ENCODE assay signal across 20 cellular contexts in genomic region chr10:7102557-7103349, GRCh38.
DNase-seq lines count a peak whose midpoint lies in the region; ATAC-seq and TF ChIP-seq lines count a peak whose summit lies in the region.
"Had no signal": no experiment of that assay in that cellular context is flagged by ENCODE, and none has a peak within 500 bp of the region (broad histone marks: within the 10 kb centered on the region; RNA-seq: fewer than 3 reads in every experiment).

No MANE protein-coding gene starts in this region.

- no peaks in the 10 kb centered on the region for H3K4me1 Mint-ChIP-seq in GM23338
- H3K4me1 Mint-ChIP-seq: WTC11 had no signal

- no peak overlapping the region for H3K27ac Mint-ChIP-seq in activated naive CD4-positive, alpha-beta T cell treated with anti-CD3 and anti-CD28 coated beads, Interleukin-2, amount 50 U/mL, for 72 hours
- no peak overlapping the region for H3K27ac Mint-ChIP-seq in GM23338
- H3K27ac Mint-ChIP-seq: CD8-positive, alpha-beta T cell; effector memory CD8-positive, alpha-beta T cell; WTC11 had no signal

- TF ChIP-seq EP300 in stomach (IDR thresholded peaks at IDR 0.05): no peak

- no peak overlapping the region for H3K27ac ChIP-seq in GM23338 (ENCODE audit: low read depth)
- H3K27ac ChIP-seq in stomach: peak overlapping the region in 3 of 5 donors; percentile 7 to 32 (median 7)
- H3K27ac ChIP-seq: right atrium auricular region, uterus had no signal

- peak; percentile 26 to 47 for ATAC-seq in activated naive CD4-positive, alpha-beta T cell treated with anti-CD3 and anti-CD28 coated beads, Interleukin-2, amount 50 U/mL, for 72 hours
- ATAC-seq in GM23338 (no peak), HG03378 (IDR thresholded peaks at IDR 0.05; ENCODE audit: unreplicated experiment) (peak; percentile 55), GM18909 (IDR thresholded peaks at IDR 0.05; ENCODE audit: poor library complexity, unreplicated experiment) (no peak)
- ATAC-seq: CD8-positive, alpha-beta T cell; effector memory CD8-positive, alpha-beta T cell; WTC11 had no signal

- no peaks in the 10 kb centered on the region for H4K20me1 ChIP-seq in GM23338 (replicated peaks; ENCODE audit: insufficient read depth)

- DNase-seq in activated naive CD4-positive, alpha-beta T cell treated with anti-CD3 and anti-CD28 coated beads, Interleukin-2, amount 50 U/mL, for 72 hours (ENCODE audit: low spot score in 2 of 2): no peak
- no peak for DNase-seq in activated naive CD4-positive, alpha-beta T cell treated with Interleukin-2 at 50 U/mL for 16 hours
- no peak for DNase-seq in GM23338 (ENCODE audit: low spot score)
- no peak for DNase-seq in stomach
- no peak for DNase-seq in superior temporal gyrus (ENCODE audit: extremely low spot score)
- DNase-seq in HAP-1 (ENCODE audit: low spot score in 2 of 2): no peak
- DNase-seq: activated CD8-positive, alpha-beta memory T cell treated with anti-CD3 and anti-CD28 coated beads, Interleukin-2, amount 50 U/mL, for 48 hours; CD8-positive, alpha-beta T cell; central memory CD4-positive, alpha-beta T cell; effector memory CD8-positive, alpha-beta T cell; mammary epithelial cell; MM.1S; NCI-H2029; stimulated activated CD4-positive, alpha-beta T cell treated with anti-CD3 and anti-CD28 coated beads, Interleukin-2, amount 100 ng/mL, for 48 hours; T-helper 1 cell had no signal

- no peaks in the 10 kb centered on the region for H3K9me3 ChIP-seq in stomach
- H3K9me3 ChIP-seq in HAP-1: no peaks in the 10 kb centered on the region
- H3K9me3 ChIP-seq: right atrium auricular region, uterus had no signal

- intact Hi-C loops in stomach (cut with DNase I; ENCODE audit: low total_unique reads): no loop called here

- H3K27me3 ChIP-seq in GM23338 (ENCODE audit: insufficient read depth): no peaks in the 10 kb centered on the region
- no peaks in the 10 kb centered on the region for H3K27me3 ChIP-seq in stomach
- peaks cover 3% of the 10 kb centered on the region; the same call in 1 of the 2 replicates for H3K27me3 ChIP-seq in HAP-1 (ENCODE audit: low read depth)
- H3K27me3 ChIP-seq: right atrium auricular region, uterus had no signal

- H3K27me3 Mint-ChIP-seq in GM23338 (ENCODE audit: insufficient read depth, low read depth, poor library complexity): no peaks in the 10 kb centered on the region
- H3K27me3 Mint-ChIP-seq: effector memory CD8-positive, alpha-beta T cell had no signal

- in situ Hi-C loops in HAP-1 (cut with MboI; ENCODE audit: low sequenced_read_pairs): no loop called here

- no peak overlapping the region for H3K4me3 ChIP-seq in GM23338
- H3K4me3 ChIP-seq in stomach: no peak overlapping the region
- H3K4me3 ChIP-seq in HAP-1: no peak overlapping the region
- H3K4me3 ChIP-seq: right atrium auricular region, uterus had no signal

- H3K36me3 ChIP-seq in GM23338 (ENCODE audit: insufficient read depth) (no peaks in the 10 kb centered on the region; the same call in 1 of the 2 replicates), stomach (no peaks in the 10 kb centered on the region), HAP-1 (replicated peaks) (no peaks in the 10 kb centered on the region)
- H3K36me3 ChIP-seq: right atrium auricular region, uterus had no signal

- no peak for TF ChIP-seq POLR2A in stomach (IDR thresholded peaks at IDR 0.05)

- TF ChIP-seq CTCF in GM23338 (conservative IDR thresholded peaks at IDR 0.05; ENCODE audit: low read depth in 2 of 2) (no peak), stomach (IDR thresholded peaks at IDR 0.05) (no peak)

- H3K4me2 ChIP-seq in GM23338: no peak overlapping the region

- peaks cover 0 to 5% of the 10 kb centered on the region in 2 donors for H3K9me3 Mint-ChIP-seq in activated naive CD4-positive, alpha-beta T cell treated with anti-CD3 and anti-CD28 coated beads, Interleukin-2, amount 50 U/mL, for 72 hours
- H3K9me3 Mint-ChIP-seq in GM23338: peaks cover 5% of the 10 kb centered on the region; the same call in 1 of the 3 replicates

- peak overlapping the region; percentile 47; the same call in 1 of the 2 replicates for H2AFZ ChIP-seq in GM23338

- peaks cover 7% of the 10 kb centered on the region; the same call in 1 of the 2 replicates for H3K9me2 ChIP-seq in GM23338 (ENCODE audit: insufficient read depth)

- H3K79me2 ChIP-seq in GM23338 (replicated peaks; ENCODE audit: insufficient read depth): no peaks in the 10 kb centered on the region

- no peaks in the 10 kb centered on the region for H3F3A ChIP-seq in GM23338 (replicated peaks; ENCODE audit: low read depth)

- H3K36me3 Mint-ChIP-seq in activated naive CD4-positive, alpha-beta T cell treated with anti-CD3 and anti-CD28 coated beads, Interleukin-2, amount 50 U/mL, for 72 hours: no peaks in the 10 kb centered on the region
- no peaks in the 10 kb centered on the region for H3K36me3 Mint-ChIP-seq in GM23338 (ENCODE audit: low read depth)
- H3K36me3 Mint-ChIP-seq: CD8-positive, alpha-beta T cell had no signal

- H3K4me1 ChIP-seq in GM23338 (ENCODE audit: insufficient read depth) (no peaks in the 10 kb centered on the region), stomach (no peaks in the 10 kb centered on the region), HAP-1 (no peaks in the 10 kb centered on the region)
- H3K4me1 ChIP-seq: right atrium auricular region, uterus had no signal

- no peak overlapping the region for H3K4me3 Mint-ChIP-seq in GM23338
- H3K4me3 Mint-ChIP-seq: CD8-positive, alpha-beta T cell; effector memory CD8-positive, alpha-beta T cell; WTC11 had no signal

- WGBS in stomach, 5 donors: 73 to 82% (median 80%) methylated on average over 7 of the region's 7 CpGs

TF ChIP-seq in GM23338, 12 proteins besides CTCF, POLR2A, EP300 and RAD21 (continues in another document):
- TF ChIP-seq REST (IDR thresholded peaks at IDR 0.05; ENCODE audit: unreplicated experiment): no peak

Comparison
In these comparisons a context has a peak if more than half of its experiments do, and no peak if none do; other contexts are left out.
1. ATAC-seq: peak in activated naive CD4-positive, alpha-beta T cell treated with anti-CD3 and anti-CD28 coated beads, Interleukin-2, amount 50 U/mL, for 72 hours (2 of 2) and HG03378 (single experiment); none in GM23338 (single experiment) and GM18909 (single experiment).